26 cellular contexts compared by ENCODE assay signal in the genomic region with DNA sequence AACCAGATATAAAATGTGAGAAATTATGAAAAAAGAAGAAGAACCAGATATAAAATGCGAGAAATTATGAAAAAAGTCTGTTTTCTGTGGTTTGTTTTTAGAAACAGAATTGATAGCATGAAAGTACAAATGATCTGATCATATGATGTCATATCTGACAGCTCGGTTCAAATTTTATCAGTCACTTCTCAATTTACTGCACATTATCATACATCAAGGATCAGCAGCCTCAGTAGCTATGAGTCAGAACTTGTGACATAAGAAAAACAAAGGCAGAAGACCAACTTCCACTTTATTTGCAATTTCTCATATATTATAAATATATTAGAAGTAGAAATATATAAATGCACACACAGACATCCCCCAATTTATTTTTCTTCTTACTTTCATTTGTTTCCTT.
DNase-seq lines count a peak whose midpoint lies in the region; ATAC-seq and TF ChIP-seq lines count a peak whose summit lies in the region.
"Had no signal": no experiment of that assay in that cellular context is flagged by ENCODE, and none has a peak within 500 bp of the region (broad histone marks: within the 10 kb centered on the region; RNA-seq: fewer than 3 reads in every experiment).

No MANE protein-coding gene starts in this region.

- H3K4ac ChIP-seq in mesenchymal stem cell (ENCODE audit: low read depth in 1 of 2, low read length in 2 of 2) = no peak overlapping the region

- TF ChIP-seq CTCF in HL-60 (IDR thresholded peaks at IDR 0.05; ENCODE audit: insufficient read depth, low read length) (no peak), OCI-LY7 (conservative IDR thresholded peaks at IDR 0.05; ENCODE audit: low read length) (no peak)

- no peaks in the 10 kb centered on the region for H3K79me2 ChIP-seq in OCI-LY7 (ENCODE audit: insufficient read depth, low read depth, low read length)

- H4K91ac ChIP-seq in mesenchymal stem cell (ENCODE audit: low read length) = no peak overlapping the region

- no peak overlapping the region for H3K9ac ChIP-seq in adipocyte (ENCODE audit: low read length)
- no peak overlapping the region for H3K9ac ChIP-seq in mesenchymal stem cell (ENCODE audit: low read length)

- H4K20me1 ChIP-seq in OCI-LY7 (ENCODE audit: insufficient read depth, low read length) = no peaks in the 10 kb centered on the region

- H3K4me2 ChIP-seq in mesenchymal stem cell (ENCODE audit: low read length, poor library complexity, severe bottlenecking) (no peak overlapping the region), OCI-LY7 (ENCODE audit: low read length) (no peak overlapping the region)

- H3K27ac ChIP-seq in HL-60 (replicated peaks) = peak overlapping the region; percentile 43
- H3K27ac ChIP-seq in mesenchymal stem cell (ENCODE audit: low read length, poor library complexity, severe bottlenecking) = no peak overlapping the region
- no peak overlapping the region for H3K27ac ChIP-seq in OCI-LY7 (ENCODE audit: low read depth, low read length, poor library complexity, severe bottlenecking)
- H3K27ac ChIP-seq: body of pancreas, dorsolateral prefrontal cortex, WERI-Rb-1 had no signal

- H3K9me3 ChIP-seq in adipocyte (ENCODE audit: control insufficient read depth, low read length) = no peaks in the 10 kb centered on the region
- no peaks in the 10 kb centered on the region for H3K9me3 ChIP-seq in mesenchymal stem cell (ENCODE audit: control insufficient read depth, low read length)
- H3K9me3 ChIP-seq in OCI-LY7 (ENCODE audit: low read length) = no peaks in the 10 kb centered on the region
- H3K9me3 ChIP-seq: body of pancreas, SJSA1 had no signal

- WGBS in mesenchymal stem cell = 88% methylated on average over 2 of the region's 2 CpGs

- H3K4me1 ChIP-seq in adipocyte (ENCODE audit: control insufficient read depth, insufficient read depth, low read length) = no peaks in the 10 kb centered on the region
- no peaks in the 10 kb centered on the region for H3K4me1 ChIP-seq in mesenchymal stem cell (ENCODE audit: control insufficient read depth, insufficient read depth, low read depth, low read length)
- H3K4me1 ChIP-seq in OCI-LY7 (ENCODE audit: insufficient read depth, low read length, poor library complexity, severe bottlenecking) = no peaks in the 10 kb centered on the region
- H3K4me1 ChIP-seq: body of pancreas had no signal

- H3K79me1 ChIP-seq in mesenchymal stem cell (replicated peaks; ENCODE audit: low read length, poor library complexity, severe bottlenecking) = no peaks in the 10 kb centered on the region

- no peak overlapping the region for H4K8ac ChIP-seq in mesenchymal stem cell (ENCODE audit: low read length)

- ATAC-seq in HG03196 (IDR thresholded peaks at IDR 0.05; ENCODE audit: unreplicated experiment) (no peak), GM21825 (IDR thresholded peaks at IDR 0.05; ENCODE audit: unreplicated experiment) (no peak), left ventricle myocardium superior (no peak)
- ATAC-seq: activated T-cell treated with anti-CD3 and anti-CD28 coated beads, Interleukin-2, amount 50 U/mL, for 4 hours; body of pancreas; CD8-positive, alpha-beta T cell; natural killer cell treated with Interleukin-12 subunit alpha and Interleukin-12 subunit beta and Interleukin-15 and Interleukin-18, amount 100 ng/mL, for 72 hours; stimulated activated naive CD8-positive, alpha-beta T cell treated with anti-CD3 and anti-CD28 coated beads, Interleukin-15, amount 100 ng/mL, for 72 hours had no signal

- H3K23ac ChIP-seq in mesenchymal stem cell (ENCODE audit: low read length in 2 of 2) = no peak overlapping the region

- DNase-seq in HL-60 (ENCODE audit: low read depth in 1 of 2, low spot score in 1 of 2) = peak in 1 of 2 experiments; percentile 13
- peak; percentile 29 for DNase-seq in NOMO-1 treated with DMSO at 0.1 percent for 48 hours (lab: John Stamatoyannopoulos, UW; ENCODE audit: unreplicated experiment)
- DNase-seq in adipocyte (ENCODE audit: low read depth) = peak; percentile 20
- peak; percentile 13 for DNase-seq in mesenchymal stem cell
- DNase-seq in OCI-LY7 (ENCODE audit: low spot score) = no peak
- DNase-seq in left ventricle myocardium superior = no peak
- DNase-seq: activated CD4-positive, alpha-beta T cell treated with anti-CD3 and anti-CD28 coated beads, Interleukin-2, amount 10 ng/mL, durations not matched to agents 7 days and 5 days; activated naive CD4-positive, alpha-beta T cell; activated T-cell treated with anti-CD3 and anti-CD28 coated beads, Interleukin-2, amount 50 U/mL, for 4 hours; body of pancreas; CD8-positive, alpha-beta T cell; cerebellar nuclear complex; DMS 273 treated with DMSO at 0.1 percent for 48 hours; dorsolateral prefrontal cortex; glutamatergic neuron; H9; KG1; midbrain; NCI-H1694; NCI-H510A; stimulated activated naive CD8-positive, alpha-beta T cell treated with anti-CD3 and anti-CD28 coated beads, Interleukin-15, amount 100 ng/mL, for 72 hours; WERI-Rb-1 had no signal

- H2BK120ac ChIP-seq in mesenchymal stem cell (ENCODE audit: low read depth, low read length) = no peak overlapping the region

- H3K14ac ChIP-seq in mesenchymal stem cell (ENCODE audit: low read length in 2 of 2) = no peak overlapping the region

- H3K18ac ChIP-seq in mesenchymal stem cell (ENCODE audit: low read depth in 1 of 2, low read length in 2 of 2) = no peak overlapping the region

- H3K4me3 ChIP-seq in HL-60 (replicated peaks; ENCODE audit: insufficient read depth, low read length) = no peak overlapping the region
- H3K4me3 ChIP-seq in adipocyte (ENCODE audit: low read length) = no peak overlapping the region
- H3K4me3 ChIP-seq in mesenchymal stem cell (ENCODE audit: insufficient read depth in 1 of 2, low read depth in 1 of 2, low read length in 2 of 2) = no peak overlapping the region
- no peak overlapping the region for H3K4me3 ChIP-seq in OCI-LY7 (ENCODE audit: low read depth, low read length, poor library complexity, severe bottlenecking)
- H3K4me3 ChIP-seq: body of pancreas, dorsolateral prefrontal cortex, SJSA1 had no signal

- no TSS peak for BruUV-seq in OCI-LY7 (replicated peaks; lab: Mats Ljungman, UMichigan)

- no peak overlapping the region for H2BK5ac ChIP-seq in mesenchymal stem cell (ENCODE audit: low read depth, low read length, poor library complexity, severe bottlenecking)

- H2AK5ac ChIP-seq in mesenchymal stem cell (ENCODE audit: low read length, severe bottlenecking) = no peak overlapping the region

- H2BK12ac ChIP-seq in mesenchymal stem cell (ENCODE audit: low read length in 2 of 2) = no peak overlapping the region

- POLR2A ChIA-PET in OCI-LY7 (lab: Charles Lee) = no interaction called here

- H3K9me2 ChIP-seq in OCI-LY7 (ENCODE audit: insufficient read depth, low read length) = no peaks in the 10 kb centered on the region

- H2BK15ac ChIP-seq in mesenchymal stem cell (ENCODE audit: low read depth, poor library complexity, severe bottlenecking) = no peak overlapping the region

- H2AFZ ChIP-seq in mesenchymal stem cell (ENCODE audit: low read depth, low read length) (no peak overlapping the region), OCI-LY7 (ENCODE audit: low read length) (no peak overlapping the region)

- H3K27me3 ChIP-seq in HL-60 (ENCODE audit: insufficient read depth, poor library complexity, severe bottlenecking) (no peaks in the 10 kb centered on the region), adipocyte (replicated peaks; ENCODE audit: control insufficient read depth, insufficient read depth, low read length) (no peaks in the 10 kb centered on the region), mesenchymal stem cell (ENCODE audit: control insufficient read depth in 1 of 2, insufficient read depth in 1 of 2, low read length in 2 of 2) (no peaks in the 10 kb centered on the region)
- H3K27me3 ChIP-seq: body of pancreas, dorsolateral prefrontal cortex, SJSA1 had no signal

- H3K36me3 ChIP-seq in adipocyte (ENCODE audit: control insufficient read depth, insufficient read depth, low read length, severe bottlenecking) (no peaks in the 10 kb centered on the region), mesenchymal stem cell (ENCODE audit: control insufficient read depth in 1 of 2, insufficient read depth in 2 of 2, low read depth in 1 of 2, low read length in 2 of 2) (no peaks in the 10 kb centered on the region), OCI-LY7 (ENCODE audit: insufficient read depth, low read length) (no peaks in the 10 kb centered on the region)
- H3K36me3 ChIP-seq: SJSA1, WERI-Rb-1 had no signal

- intact Hi-C loops in OCI-LY7 (cut with micrococcal nuclease; ENCODE audit: unreplicated experiment) = no loop called here
- intact Hi-C loops in left ventricle myocardium superior (cut with micrococcal nuclease) = no loop called here

- CTCF ChIA-PET in OCI-LY7 (lab: Charles Lee; ENCODE audit: unreplicated experiment) = no interaction called here

Comparison
In these comparisons a context has a peak if more than half of its experiments do, and no peak if none do; other contexts are left out.
1. DNase-seq: peak in NOMO-1 treated with DMSO at 0.1 percent for 48 hours (single experiment), adipocyte (single experiment) and mesenchymal stem cell (single experiment); none in OCI-LY7 (single experiment) and left ventricle myocardium superior (single experiment).